ENCODE assay signal across 10 cellular contexts in the genomic region with DNA sequence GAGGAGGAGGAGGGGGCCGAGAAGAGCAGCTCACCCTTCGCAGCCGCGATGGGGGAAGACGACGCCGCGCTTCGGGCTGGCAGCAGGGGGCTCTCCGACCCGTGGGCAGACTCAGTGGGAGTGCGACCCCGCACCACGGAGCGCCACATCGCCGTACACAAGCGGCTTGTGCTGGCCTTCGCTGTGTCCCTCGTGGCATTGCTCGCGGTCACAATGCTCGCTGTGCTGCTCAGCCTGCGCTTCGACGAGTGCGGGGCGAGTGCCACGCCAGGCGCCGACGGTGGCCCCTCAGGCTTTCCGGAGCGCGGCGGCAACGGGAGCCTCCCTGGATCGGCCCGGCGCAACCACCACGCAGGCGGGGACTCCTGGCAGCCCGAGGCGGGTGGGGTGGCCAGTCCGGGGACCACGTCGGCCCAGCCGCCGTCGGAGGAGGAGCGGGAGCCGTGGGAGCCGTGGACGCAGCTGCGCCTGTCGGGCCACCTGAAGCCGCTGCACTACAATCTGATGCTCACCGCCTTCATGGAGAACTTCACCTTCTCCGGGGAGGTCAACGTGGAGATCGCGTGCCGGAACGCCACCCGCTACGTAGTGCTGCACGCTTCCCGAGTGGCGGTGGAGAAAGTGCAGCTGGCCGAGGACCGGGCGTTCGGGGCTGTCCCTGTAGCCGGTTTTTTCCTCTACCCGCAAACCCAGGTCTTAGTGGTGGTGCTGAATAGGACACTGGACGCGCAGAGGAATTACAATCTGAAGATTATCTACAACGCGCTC. TPM values are rescaled to one million over a fixed set of nuclear protein-coding genes. Genes with fewer than 3 reads are reported as not detected.
DNase-seq lines count a peak whose midpoint lies in the region; ATAC-seq, FAIRE-seq and TF ChIP-seq lines count a peak whose summit lies in the region.
"Had no signal": no experiment of that assay in that cellular context is flagged by ENCODE, and none has a peak within 500 bp of the region (broad histone marks: within the 10 kb centered on the region; RNA-seq: fewer than 3 reads in every experiment).

No MANE protein-coding gene starts in this region.

- POLR2A ChIA-PET in AG04450 (lab: Yijun Ruan, JAX): interaction anchor here (0.7 to 2.7 kb wide), 10 partner anchors 16 to 1936 kb away, joined by 3 to 11 read pairs (median 4); no protein-coding TSS in a partner anchor
- POLR2A ChIA-PET in endothelial cell of umbilical vein (lab: Charles Lee): no interaction called here

- TF ChIP-seq POLR2A in endothelial cell of umbilical vein (IDR thresholded peaks at IDR 0.05; ENCODE audit: low read depth, low read length): no peak

- H3K27me3 ChIP-seq in AG04450 (ENCODE audit: control insufficient read depth, insufficient read depth, low read length): no peaks in the 10 kb centered on the region
- peaks cover 33 to 49% of the 10 kb centered on the region in 2 experiments for H3K27me3 ChIP-seq in endothelial cell of umbilical vein (ENCODE audit: control insufficient read depth in 2 of 2, insufficient read depth in 2 of 2, low read length in 2 of 2)
- peaks cover 26% of the 10 kb centered on the region for H3K27me3 ChIP-seq in muscle layer of duodenum (ENCODE audit: low read depth, low read length)

- no peaks in the 10 kb centered on the region for H3K9me3 ChIP-seq in AG04450 (ENCODE audit: control insufficient read depth, insufficient read depth, low read length)
- no peaks in the 10 kb centered on the region for H3K9me3 ChIP-seq in endothelial cell of umbilical vein (replicated peaks; ENCODE audit: control insufficient read depth, insufficient read depth, low read length)
- no peaks in the 10 kb centered on the region for H3K9me3 ChIP-seq in muscle layer of duodenum (ENCODE audit: control insufficient read depth in 1 of 2, low read length in 2 of 2)

- TF ChIP-seq CTCF in AG04450 (IDR thresholded peaks at IDR 0.05; ENCODE audit: low read depth, low read length) (peak; percentile 39), endothelial cell of umbilical vein (IDR thresholded peaks at IDR 0.05; ENCODE audit: extremely low read depth in 1 of 2, insufficient read depth in 1 of 2, low read depth in 1 of 2, low read length in 2 of 2) (no peak)

- H3K79me2 ChIP-seq in endothelial cell of umbilical vein (ENCODE audit: control insufficient read depth, insufficient read depth, low read length): no peaks in the 10 kb centered on the region

- no peak for FAIRE-seq in endothelial cell of umbilical vein (lab: Jason Lieb, UNC)

- H3K27ac ChIP-seq in AG04450 (ENCODE audit: low read depth, low read length): peak overlapping the region; percentile 82
- H3K27ac ChIP-seq in endothelial cell of umbilical vein (ENCODE audit: insufficient read depth, low read depth, low read length): no peak overlapping the region
- no peak overlapping the region for H3K27ac ChIP-seq in muscle layer of duodenum (ENCODE audit: low read length)

- peak overlapping the region; percentile 94 for H3K4me3 ChIP-seq in AG04450 (ENCODE audit: low read depth, low read length)
- H3K4me3 ChIP-seq in endothelial cell of umbilical vein (replicated peaks in 1 of 3; ENCODE audit: insufficient read depth in 1 of 3, low read depth in 1 of 3, low read length in 3 of 3): no peak overlapping the region
- peak overlapping the region; percentile 38 to 79 for H3K4me3 ChIP-seq in muscle layer of duodenum (ENCODE audit: low read depth in 1 of 2, low read length in 2 of 2)

- no peak overlapping the region for H2AFZ ChIP-seq in endothelial cell of umbilical vein (ENCODE audit: low read depth, low read length)

- DNase-seq in AG04450 (ENCODE audit: low read depth, low spot score): no peak
- DNase-seq in HuH-7 (ENCODE audit: low spot score): peak; percentile 63
- no peak for DNase-seq in endothelial cell of umbilical vein (ENCODE audit: low read depth, low spot score)
- no peak for DNase-seq in NK-92 treated with Interleukin-12 subunit alpha and Interleukin-12 subunit beta, amount 100 ng/mL, for 24 hours (lab: John Stamatoyannopoulos, UW)
- no peak for DNase-seq in NCI-H1694 treated with DMSO at 0.1 percent for 48 hours (lab: John Stamatoyannopoulos, UW)

- H3K4me1 ChIP-seq in endothelial cell of umbilical vein (ENCODE audit: control insufficient read depth, extremely low read depth, insufficient read depth, low read length): no peaks in the 10 kb centered on the region
- H3K4me1 ChIP-seq in muscle layer of duodenum (ENCODE audit: control insufficient read depth in 1 of 2, insufficient read depth in 2 of 2, low read length in 2 of 2): peaks cover 0 to 23% of the 10 kb centered on the region in 2 donors

- H3K9me1 ChIP-seq in endothelial cell of umbilical vein (replicated peaks; ENCODE audit: control insufficient read depth, extremely low read depth, insufficient read depth, low read length): no peaks in the 10 kb centered on the region

- dilution Hi-C loops in endothelial cell of umbilical vein (cut with MboI; ENCODE audit: extremely low pct_ligation_motif_present, low sequenced_read_pairs): no loop called here

- H3K36me3 ChIP-seq in endothelial cell of umbilical vein (ENCODE audit: control insufficient read depth in 2 of 2, extremely low read depth in 1 of 2, insufficient read depth in 2 of 2, low read length in 2 of 2): no peaks in the 10 kb centered on the region
- H3K36me3 ChIP-seq in muscle layer of duodenum (ENCODE audit: control insufficient read depth in 1 of 2, insufficient read depth in 2 of 2, low read length in 2 of 2): no peaks in the 10 kb centered on the region

- no peak for ATAC-seq in GM21737 (IDR thresholded peaks at IDR 0.05; ENCODE audit: unreplicated experiment)
- no peak for ATAC-seq in GM19324 (IDR thresholded peaks at IDR 0.05; ENCODE audit: low FRiP score, unreplicated experiment)

- intact Hi-C loops in endothelial cell of umbilical vein (cut with micrococcal nuclease): no loop called here

- CTCF ChIA-PET in AG04450 (lab: Charles Lee) (interaction anchor here (0.6 to 3.2 kb wide), 11 partner anchors 9 to 256 kb away, joined by 3 to 22 read pairs (median 5); no protein-coding TSS in a partner anchor), endothelial cell of umbilical vein (lab: Charles Lee) (no interaction called here)

- no peak overlapping the region for H3K4me2 ChIP-seq in endothelial cell of umbilical vein (ENCODE audit: insufficient read depth, low read length)

- H4K20me1 ChIP-seq in endothelial cell of umbilical vein (replicated peaks; ENCODE audit: control insufficient read depth, extremely low read depth, insufficient read depth, low read length): no peaks in the 10 kb centered on the region

- BruUV-seq in endothelial cell of umbilical vein (replicated peaks; lab: Mats Ljungman, UMichigan): no TSS peak

- no peak overlapping the region for H3K9ac ChIP-seq in endothelial cell of umbilical vein (replicated peaks; ENCODE audit: extremely low read depth, insufficient read depth, low read length)

TF ChIP-seq in endothelial cell of umbilical vein, 7 proteins besides CTCF, POLR2A, EP300 and RAD21:
- TF ChIP-seq EZH2 (IDR thresholded peaks at IDR 0.05; ENCODE audit: borderline replicate concordance, low read depth, low read length, severe bottlenecking) (peak; percentile 78), JUN (IDR thresholded peaks at IDR 0.05; ENCODE audit: borderline replicate concordance, insufficient read depth, insufficient read length, low read depth) (no peak)

RNA-seq across cellular contexts. Expression of gene TRHDE, which starts 0.7 kb away (rescaled TPM):
- polyA plus RNA-seq in AG04450 (2011; rRNA removed) (71.1 and 90.7 TPM in 2 replicates), endothelial cell of umbilical vein (not detected in 2 replicates)
- 88.5 and 155 TPM in 2 replicates for polyA minus RNA-seq in AG04450 (2011; rRNA and poly(A)+ RNA removed)
- total RNA-seq in endothelial cell of umbilical vein: not detected in 2 replicates
- not detected in 2 replicates for polyA plus RNA-seq in endothelial cell of umbilical vein (2011; cell fraction: cytosol; rRNA removed)
- not detected in 2 replicates for polyA plus RNA-seq in endothelial cell of umbilical vein (2011; cell fraction: nucleus; rRNA removed)
- polyA plus RNA-seq in endothelial cell of umbilical vein (2012): not detected in 2 replicates
- not detected in 2 replicates for polyA minus RNA-seq in endothelial cell of umbilical vein
- not detected for polyA minus RNA-seq in endothelial cell of umbilical vein (2011; cell fraction: cytosol; rRNA and poly(A)+ RNA removed)
- polyA minus RNA-seq in endothelial cell of umbilical vein (2011; cell fraction: nucleus; rRNA and poly(A)+ RNA removed): not detected in 2 replicates
- total RNA-seq: pulmonary artery endothelial cell; T-helper 1 cell treated with Interleukin-12 subunit alpha and Interleukin-12 subunit beta and Interleukin-4 antibody, amounts not matched to agents 30 ng/mL and 1 ng/mL, for 36 hours had no signal

Comparison
In these comparisons a context has a peak if more than half of its experiments do, and no peak if none do; other contexts are left out.
1. H3K4me3 ChIP-seq: peak in AG04450 (single experiment) and muscle layer of duodenum (2 of 2); none in endothelial cell of umbilical vein (0 of 3).
2. RNA of gene TRHDE, which starts 0.7 kb away (polyA plus RNA-seq): 71.1 to 90.7 TPM in AG04450; not detected in endothelial cell of umbilical vein; every median in the first group is over 10 times any median in the second.